12 cellular contexts compared by ENCODE assay signal in the genomic region with DNA sequence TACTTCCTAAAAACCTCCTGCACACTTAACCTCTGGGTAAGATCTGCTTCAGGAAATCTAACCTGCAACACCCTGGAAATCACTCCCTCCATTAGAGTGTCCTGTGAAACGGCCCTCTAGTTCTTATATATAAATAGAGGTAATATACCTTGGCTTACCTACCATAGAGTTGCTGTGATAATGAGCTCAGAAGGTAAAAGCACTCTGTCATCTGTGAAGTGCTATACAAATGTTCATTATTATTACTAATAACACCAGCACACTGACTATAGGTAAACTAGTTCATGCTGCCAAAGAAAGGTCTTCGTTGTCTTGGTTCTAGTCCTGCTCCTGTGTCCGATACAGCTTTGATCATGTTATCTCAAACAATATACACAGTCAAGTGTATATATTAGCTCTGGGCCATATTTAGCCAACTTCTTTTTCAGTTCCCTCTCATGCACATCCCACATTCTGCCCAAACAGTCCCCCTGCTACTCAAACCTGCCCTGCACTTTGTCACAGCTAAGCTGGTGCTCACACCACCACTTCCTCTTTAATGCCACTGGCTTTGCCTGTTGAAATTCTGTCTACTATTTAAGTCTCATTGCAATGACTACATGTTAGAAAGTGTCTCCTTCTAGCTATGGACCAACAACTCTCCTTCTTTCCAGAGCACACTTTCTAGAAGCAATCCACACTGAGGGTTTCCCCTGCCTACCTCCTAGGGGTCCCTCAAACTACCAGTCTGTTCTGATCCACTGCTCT. TPM values are rescaled to one million over a fixed set of nuclear protein-coding genes. Genes with fewer than 3 reads are reported as not detected.
DNase-seq lines count a peak whose midpoint lies in the region; ATAC-seq, FAIRE-seq and TF ChIP-seq lines count a peak whose summit lies in the region.
"Had no signal": no experiment of that assay in that cellular context is flagged by ENCODE, and none has a peak within 500 bp of the region (broad histone marks: within the 10 kb centered on the region; RNA-seq: fewer than 3 reads in every experiment).

No MANE protein-coding gene starts in this region.

- H3K4me1 ChIP-seq in astrocyte (ENCODE audit: insufficient read depth, low read length) = peaks cover 52% of the 10 kb centered on the region

- no peak for FAIRE-seq in astrocyte (lab: Jason Lieb, UNC)

- peak overlapping the region; percentile 36 for H3K4me3 Mint-ChIP-seq in astrocyte (ENCODE audit: unreplicated experiment)
- no peak overlapping the region for H3K4me3 Mint-ChIP-seq in activated T-cell treated with anti-CD3 and anti-CD28 coated beads, Interleukin-2, amount 50 U/mL, for 4 hours

- TF ChIP-seq CTCF in GM13976 (IDR thresholded peaks at IDR 0.05; ENCODE audit: borderline replicate concordance, control extremely low read depth, extremely low read depth, insufficient read depth, missing control alignments) (no peak), astrocyte (IDR thresholded peaks at IDR 0.05; ENCODE audit: insufficient read depth, low read depth, low read length) (no peak)

- ATAC-seq in GM21447 (IDR thresholded peaks at IDR 0.05; ENCODE audit: unreplicated experiment) = peak; percentile 70
- peak; percentile 81 for ATAC-seq in HG03378 (IDR thresholded peaks at IDR 0.05; ENCODE audit: unreplicated experiment)
- no peak for ATAC-seq in activated T-cell treated with anti-CD3 and anti-CD28 coated beads, Interleukin-2, amount 50 U/mL, for 4 hours

- no peak overlapping the region for H3K4me3 ChIP-seq in astrocyte (ENCODE audit: insufficient read depth, low read depth, low read length)

- H3K9ac ChIP-seq in astrocyte (ENCODE audit: low read length) = no peak overlapping the region

- peaks cover 49% of the 10 kb centered on the region for H3K36me3 ChIP-seq in astrocyte (ENCODE audit: insufficient read depth, low read length)

- in situ Hi-C loops in GM13976 (cut with MboI; ENCODE audit: low sequenced_read_pairs, unreplicated experiment) = no loop called here

- H3K27ac ChIP-seq in astrocyte (ENCODE audit: low read depth, low read length) = peak overlapping the region; percentile 86
- H3K27ac ChIP-seq: neutrophil had no signal

- DNase-seq in GM13976 (ENCODE audit: low spot score) (peak; percentile 40), astrocyte (ENCODE audit: low read depth) (no peak), hypothalamus (lab: John Stamatoyannopoulos, UW) (no peak), activated T-cell treated with anti-CD3 and anti-CD28 coated beads for 4 hours (no peak), kidney tubule cell (ENCODE audit: low spot score) (no peak)
- DNase-seq in activated T-cell treated with anti-CD3 and anti-CD28 coated beads, Interleukin-2, amount 50 U/mL, for 4 hours = no peak
- DNase-seq: activated CD8-positive, alpha-beta memory T cell treated with anti-CD3 and anti-CD28 coated beads, Interleukin-2, amount 50 U/mL, for 48 hours; erythroblast; NCI-H524 had no signal

- H2AFZ ChIP-seq in astrocyte (ENCODE audit: low read depth, low read length) = no peak overlapping the region

- peak overlapping the region; percentile 21 for H3K27ac Mint-ChIP-seq in astrocyte (ENCODE audit: unreplicated experiment)

- H3K36me3 Mint-ChIP-seq in astrocyte (ENCODE audit: low read depth, unreplicated experiment) = peaks cover 23% of the 10 kb centered on the region
- H3K36me3 Mint-ChIP-seq in activated T-cell treated with anti-CD3 and anti-CD28 coated beads, Interleukin-2, amount 50 U/mL, for 4 hours (ENCODE audit: insufficient read depth) = no peaks in the 10 kb centered on the region

- H4K20me1 ChIP-seq in astrocyte (ENCODE audit: insufficient read depth, low read length) = no peaks in the 10 kb centered on the region

- no peaks in the 10 kb centered on the region for H3K27me3 ChIP-seq in astrocyte (ENCODE audit: insufficient read depth, low read length)

- peaks cover 5% of the 10 kb centered on the region for H3K9me3 Mint-ChIP-seq in astrocyte (ENCODE audit: unreplicated experiment)
- H3K9me3 Mint-ChIP-seq in activated T-cell treated with anti-CD3 and anti-CD28 coated beads, Interleukin-2, amount 50 U/mL, for 4 hours = no peaks in the 10 kb centered on the region

- peaks cover 86% of the 10 kb centered on the region for H3K79me2 ChIP-seq in astrocyte (ENCODE audit: insufficient read depth, low read length)

- H3K4me1 Mint-ChIP-seq in astrocyte (ENCODE audit: low read depth, unreplicated experiment) = peaks cover 34% of the 10 kb centered on the region
- H3K4me1 Mint-ChIP-seq in activated T-cell treated with anti-CD3 and anti-CD28 coated beads, Interleukin-2, amount 50 U/mL, for 4 hours (ENCODE audit: low read depth) = peaks cover 10% of the 10 kb centered on the region

- peak overlapping the region; percentile 90 for H3K4me2 ChIP-seq in astrocyte (ENCODE audit: low read length)

- no peaks in the 10 kb centered on the region for H3K27me3 Mint-ChIP-seq in astrocyte (ENCODE audit: low read depth, unreplicated experiment)
- peaks cover 13% of the 10 kb centered on the region for H3K27me3 Mint-ChIP-seq in activated T-cell treated with anti-CD3 and anti-CD28 coated beads, Interleukin-2, amount 50 U/mL, for 4 hours (ENCODE audit: low read depth)

- no peaks in the 10 kb centered on the region for H3K9me3 ChIP-seq in astrocyte (ENCODE audit: insufficient read depth, low read depth, low read length)
- H3K9me3 ChIP-seq: neutrophil had no signal

RNA-seq across cellular contexts. Expression of a gene that starts 5.1 kb away (rescaled TPM):
- 21.5 and 26.2 TPM in 2 replicates for total RNA-seq in astrocyte
- total RNA-seq in activated T-cell treated with anti-CD3 and anti-CD28 coated beads, Interleukin-2, amount 50 U/mL, for 4 hours = 1 to 10 TPM; 1.6 to 2.0 (median 1.6) TPM

Comparison
In these comparisons a context has a peak if more than half of its experiments do, and no peak if none do; other contexts are left out.
1. ATAC-seq: peak in GM21447 (single experiment) and HG03378 (single experiment); none in activated T-cell treated with anti-CD3 and anti-CD28 coated beads, Interleukin-2, amount 50 U/mL, for 4 hours (0 of 2).